1 cellular context compared by ENCODE assay signal in the genomic region with DNA sequence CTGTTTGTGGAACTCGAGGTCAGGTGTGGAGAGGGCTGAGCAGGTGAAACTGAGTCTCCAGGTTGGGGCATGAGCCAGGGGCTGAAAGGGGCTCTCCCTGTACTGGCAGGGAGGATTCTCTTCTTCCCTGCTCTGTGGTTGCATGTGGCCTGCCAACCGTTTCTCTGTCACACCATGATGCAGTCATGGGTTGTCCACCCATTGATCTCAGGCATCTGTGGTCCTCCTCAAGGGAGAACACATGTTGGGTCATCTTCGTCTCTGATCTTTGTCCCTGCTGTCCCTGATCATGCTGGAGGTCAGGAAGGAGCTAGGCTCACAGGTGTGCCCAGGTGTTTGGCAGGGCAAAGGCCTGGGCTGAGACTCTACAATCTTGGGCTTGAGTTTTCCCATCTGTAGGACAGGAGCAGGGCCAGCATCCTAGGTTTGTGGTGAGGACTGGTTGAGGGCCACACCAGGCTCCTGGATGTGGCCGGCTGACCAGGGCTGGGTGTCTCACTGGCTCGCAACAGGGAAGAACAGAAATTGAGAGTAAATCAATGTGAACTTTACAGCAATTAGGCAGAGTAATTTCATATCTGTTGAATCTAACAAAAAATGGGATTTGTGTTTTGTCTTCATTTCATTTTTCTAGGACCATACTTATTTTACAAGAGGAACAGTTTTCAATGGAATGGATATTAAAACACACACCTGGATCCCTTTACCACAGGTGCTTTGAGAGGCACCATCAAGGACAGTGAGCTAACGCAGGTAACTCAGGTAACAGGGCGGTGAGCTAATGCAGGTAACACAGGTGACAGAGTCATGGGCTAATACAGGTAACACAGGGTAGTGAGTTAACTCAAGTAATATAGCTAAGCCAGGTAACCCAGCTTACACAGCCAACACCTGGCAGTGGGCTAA.
TF ChIP-seq lines count a peak whose summit lies in the region.

No MANE protein-coding gene starts in this region.

TF ChIP-seq in IMR-90, 13 proteins besides CTCF, POLR2A, EP300 and RAD21:
- TF ChIP-seq MAFK (IDR thresholded peaks at IDR 0.05; ENCODE audit: low read depth, low read length): no peak
- no peak for TF ChIP-seq BHLHE40 (IDR thresholded peaks at IDR 0.05; ENCODE audit: low read depth, low read length)
- no peak for TF ChIP-seq CHD1 (IDR thresholded peaks at IDR 0.05; ENCODE audit: low read depth, low read length)
- TF ChIP-seq RFX5 (IDR thresholded peaks at IDR 0.05; ENCODE audit: low read depth, low read length): no peak
- TF ChIP-seq, protein P1, sequence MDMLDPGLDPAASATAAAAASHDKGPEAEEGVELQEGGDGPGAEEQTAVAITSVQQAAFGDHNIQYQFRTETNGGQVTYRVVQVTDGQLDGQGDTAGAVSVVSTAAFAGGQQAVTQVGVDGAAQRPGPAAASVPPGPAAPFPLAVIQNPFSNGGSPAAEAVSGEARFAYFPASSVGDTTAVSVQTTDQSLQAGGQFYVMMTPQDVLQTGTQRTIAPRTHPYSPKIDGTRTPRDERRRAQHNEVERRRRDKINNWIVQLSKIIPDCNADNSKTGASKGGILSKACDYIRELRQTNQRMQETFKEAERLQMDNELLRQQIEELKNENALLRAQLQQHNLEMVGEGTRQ (IDR thresholded peaks at IDR 0.05; ENCODE audit: low read depth, low read length): no peak
- no peak for TF ChIP-seq RCOR1 (IDR thresholded peaks at IDR 0.05; ENCODE audit: insufficient replicate concordance, low read length)
- no peak for TF ChIP-seq CEBPB (IDR thresholded peaks at IDR 0.05; ENCODE audit: low read depth, low read length)
- TF ChIP-seq, protein P2, sequence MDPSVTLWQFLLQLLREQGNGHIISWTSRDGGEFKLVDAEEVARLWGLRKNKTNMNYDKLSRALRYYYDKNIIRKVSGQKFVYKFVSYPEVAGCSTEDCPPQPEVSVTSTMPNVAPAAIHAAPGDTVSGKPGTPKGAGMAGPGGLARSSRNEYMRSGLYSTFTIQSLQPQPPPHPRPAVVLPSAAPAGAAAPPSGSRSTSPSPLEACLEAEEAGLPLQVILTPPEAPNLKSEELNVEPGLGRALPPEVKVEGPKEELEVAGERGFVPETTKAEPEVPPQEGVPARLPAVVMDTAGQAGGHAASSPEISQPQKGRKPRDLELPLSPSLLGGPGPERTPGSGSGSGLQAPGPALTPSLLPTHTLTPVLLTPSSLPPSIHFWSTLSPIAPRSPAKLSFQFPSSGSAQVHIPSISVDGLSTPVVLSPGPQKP (IDR thresholded peaks at IDR 0.05; ENCODE audit: borderline replicate concordance, low read depth, low read length): no peak
- no peak for TF ChIP-seq MAZ (IDR thresholded peaks at IDR 0.05; ENCODE audit: borderline replicate concordance, low read depth, low read length)
